Comparison of ENCODE assay signal across 21 cellular contexts in the genomic region with DNA sequence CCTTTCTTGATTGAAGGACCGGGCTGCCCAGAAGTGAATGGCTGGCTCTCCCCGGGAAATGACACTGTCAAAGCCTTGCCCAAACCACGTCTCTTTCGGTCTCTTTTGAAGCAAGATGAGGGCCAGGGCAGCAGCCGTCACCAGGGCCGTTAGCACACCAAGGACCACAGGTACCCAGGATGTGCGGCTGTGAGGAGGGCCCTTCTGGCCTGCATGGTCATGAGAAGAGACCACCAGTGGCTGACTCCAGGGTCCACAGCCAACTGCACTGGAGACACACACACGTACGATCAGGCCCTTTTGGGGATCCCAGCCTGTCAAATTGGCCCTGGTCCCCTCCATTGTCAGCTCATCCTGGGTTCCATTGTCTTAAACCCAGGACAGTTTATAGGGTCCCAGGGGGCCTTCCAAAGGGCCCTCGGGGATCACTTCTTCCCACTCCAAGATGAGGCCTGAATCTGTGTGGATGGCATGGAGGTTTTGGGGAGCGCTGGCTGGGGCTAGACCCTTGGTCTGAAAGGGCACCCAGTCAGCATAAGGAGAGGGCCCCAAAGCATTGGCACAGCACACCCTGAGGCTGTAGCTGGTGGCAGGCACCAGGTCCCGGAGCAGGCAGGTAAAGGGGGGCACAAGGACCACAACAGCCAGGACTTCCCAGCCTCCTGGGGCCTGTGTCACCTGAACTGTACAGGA.
"Had no signal": no experiment of that assay in that cellular context is flagged by ENCODE, and none has a peak within 500 bp of the region (broad histone marks: within the 10 kb centered on the region; RNA-seq: fewer than 3 reads in every experiment).

No MANE protein-coding gene starts in this region.

- ATAC-seq: K562, Panc1, PC-3, SK-N-SH treated with all-trans-retinoic acid at 6 μM for 48 hours had no signal

- H3K4me2 ChIP-seq: KMS-11 had no signal

- DNase-seq: Kasumi-1, MM.1S, NCI-H1092 treated with DMSO at 0.1 percent for 48 hours, NCI-H1417, NCI-H1436 treated with DMSO at 0.1 percent for 48 hours, NCI-H1694, NCI-H187 treated with DMSO at 0.1 percent for 48 hours, NCI-H2029 treated with DMSO at 0.1 percent for 48 hours, NCI-H2227 treated with DMSO at 0.1 percent for 48 hours, NCI-H510A, NCI-H524 treated with DMSO at 0.1 percent for 48 hours, NCI-H69, NCI-H774, PC-3, SHP77 treated with DMSO at 0.1 percent for 48 hours, SJCRH30 had no signal

- H3K4me1 ChIP-seq: SJCRH30 had no signal

- H3K4me3 ChIP-seq: K562, SJCRH30 had no signal

- H3K27me3 ChIP-seq: SJCRH30 had no signal

- H3K9ac ChIP-seq: KMS-11 had no signal

- H3K27ac ChIP-seq: HL-60, KMS-11, SJCRH30 had no signal
